9 cellular contexts compared by ENCODE assay signal in genomic region chr5:177306674-177307543, GRCh38. TPM values are rescaled to one million over a fixed set of nuclear protein-coding genes. Genes with fewer than 3 reads are reported as not detected.
DNase-seq lines count a peak whose midpoint lies in the region; ATAC-seq and TF ChIP-seq lines count a peak whose summit lies in the region.
"Had no signal": no experiment of that assay in that cellular context is flagged by ENCODE, and none has a peak within 500 bp of the region (broad histone marks: within the 10 kb centered on the region; RNA-seq: fewer than 3 reads in every experiment).

No MANE protein-coding gene starts in this region.

- no peaks in the 10 kb centered on the region for H3K9me3 Mint-ChIP-seq in activated naive CD8-positive, alpha-beta T cell treated with anti-CD3 and anti-CD28 coated beads, Interleukin-2, amount 50 U/mL, for 24 hours

- peaks cover 89% of the 10 kb centered on the region for H3K79me2 ChIP-seq in DND-41 (ENCODE audit: insufficient read depth, low read length)

- H3K9me3 ChIP-seq in DND-41 (ENCODE audit: insufficient read depth, low read length, severe bottlenecking) (no peaks in the 10 kb centered on the region), lower lobe of right lung (no peaks in the 10 kb centered on the region)

- H3K4me3 ChIP-seq in DND-41 (ENCODE audit: low read depth in 1 of 2, low read length in 2 of 2) (no peak overlapping the region), lower lobe of right lung (peak overlapping the region; percentile 15)

- H3K4me3 Mint-ChIP-seq in activated naive CD8-positive, alpha-beta T cell treated with anti-CD3 and anti-CD28 coated beads, Interleukin-2, amount 50 U/mL, for 24 hours, result peak overlapping the region; percentile 3

- H3K4me1 ChIP-seq in DND-41 (ENCODE audit: insufficient read depth, low read length) (peaks cover 68% of the 10 kb centered on the region), lower lobe of right lung (peaks cover 77% of the 10 kb centered on the region)

- TF ChIP-seq CTCF in DND-41 (IDR thresholded peaks at IDR 0.05; ENCODE audit: borderline replicate concordance, extremely low read depth, low read length, poor library complexity, severe bottlenecking) (no peak), lower lobe of right lung (IDR thresholded peaks at IDR 0.05) (peak; percentile 23)

- H3K4me1 Mint-ChIP-seq in activated naive CD8-positive, alpha-beta T cell treated with anti-CD3 and anti-CD28 coated beads, Interleukin-2, amount 50 U/mL, for 24 hours, result peaks cover 55% of the 10 kb centered on the region

- intact Hi-C loops in lower lobe of right lung (cut with DNase I), result no loop called here

- ATAC-seq in DND-41 (ENCODE audit: insufficient read depth, low read depth) (no peak), lower lobe of right lung (peak in 1 of 2 donors; percentile 18), GM18861 (IDR thresholded peaks at IDR 0.05; ENCODE audit: unreplicated experiment) (no peak), GM21526 (IDR thresholded peaks at IDR 0.05; ENCODE audit: low FRiP score, unreplicated experiment) (no peak), HG02642 (IDR thresholded peaks at IDR 0.05; ENCODE audit: poor library complexity, unreplicated experiment) (no peak)
- no peak for ATAC-seq in activated naive CD8-positive, alpha-beta T cell treated with anti-CD3 and anti-CD28 coated beads, Interleukin-2, amount 50 U/mL, for 24 hours

- H3K27ac ChIP-seq in DND-41 (ENCODE audit: low read length) (no peak overlapping the region), lower lobe of right lung (peak overlapping the region; percentile 76)

- H3K4me2 ChIP-seq in DND-41 (ENCODE audit: insufficient read depth, low read length), result peak overlapping the region; percentile 7

- H2AFZ ChIP-seq in DND-41 (ENCODE audit: low read depth, low read length), result no peak overlapping the region

- H3K27me3 ChIP-seq in DND-41 (ENCODE audit: insufficient read depth, low read length, poor library complexity) (no peaks in the 10 kb centered on the region), lower lobe of right lung (ENCODE audit: low read depth) (no peaks in the 10 kb centered on the region)

- H3K36me3 ChIP-seq in DND-41 (ENCODE audit: insufficient read depth, low read length), result peaks cover 69% of the 10 kb centered on the region
- H3K36me3 ChIP-seq in lower lobe of right lung, result peaks cover 31% of the 10 kb centered on the region

- H3K36me3 Mint-ChIP-seq in activated naive CD8-positive, alpha-beta T cell treated with anti-CD3 and anti-CD28 coated beads, Interleukin-2, amount 50 U/mL, for 24 hours (ENCODE audit: low read depth), result peaks cover 35% of the 10 kb centered on the region

- peaks cover 61% of the 10 kb centered on the region for H4K20me1 ChIP-seq in DND-41 (ENCODE audit: insufficient read depth, low read length)

- H3K27ac Mint-ChIP-seq in activated naive CD8-positive, alpha-beta T cell treated with anti-CD3 and anti-CD28 coated beads, Interleukin-2, amount 50 U/mL, for 24 hours, result peak overlapping the region; percentile 41

- DNase-seq in DND-41, result no peak
- peak; percentile 95 to 96 for DNase-seq in Kasumi-1 (lab: John Stamatoyannopoulos, UW)
- no peak for DNase-seq in activated naive CD8-positive, alpha-beta T cell treated with anti-CD3 and anti-CD28 coated beads, Interleukin-2, amount 50 U/mL, for 24 hours
- DNase-seq in lower lobe of right lung, result no peak
- no peak for DNase-seq in NCI-H446 (lab: John Stamatoyannopoulos, UW)
- DNase-seq: NCI-H1930 had no signal

- H3K27me3 Mint-ChIP-seq in activated naive CD8-positive, alpha-beta T cell treated with anti-CD3 and anti-CD28 coated beads, Interleukin-2, amount 50 U/mL, for 24 hours, result no peaks in the 10 kb centered on the region

- H3K9ac ChIP-seq in DND-41 (ENCODE audit: low read depth, low read length), result no peak overlapping the region

RNA-seq across cellular contexts. Expression of gene PRELID1, which starts 3.3 kb away (rescaled TPM):
- total RNA-seq in lower lobe of right lung, result 101 TPM

RNA-seq across cellular contexts. Expression of gene RAB24, which starts 3.4 kb away (rescaled TPM):
- total RNA-seq in lower lobe of right lung, result 41.6 TPM

RNA-seq across cellular contexts. Expression of gene MXD3, which starts 4.8 kb away (rescaled TPM):
- 10.8 TPM for total RNA-seq in lower lobe of right lung

RNA-seq across cellular contexts. Expression of gene LMAN2, which starts 44.6 kb away (rescaled TPM):
- 108 TPM for total RNA-seq in lower lobe of right lung

RNA-seq across cellular contexts. Expression of gene RGS14, which starts 50.8 kb away (rescaled TPM):
- 16.2 TPM for total RNA-seq in lower lobe of right lung

Comparison
In these comparisons a context has a peak if more than half of its experiments do, and no peak if none do; other contexts are left out.
1. DNase-seq: peak in Kasumi-1 (2 of 2); none in DND-41 (single experiment), activated naive CD8-positive, alpha-beta T cell treated with anti-CD3 and anti-CD28 coated beads, Interleukin-2, amount 50 U/mL, for 24 hours (single experiment), lower lobe of right lung (single experiment) and NCI-H446 (0 of 2).